32 cellular contexts compared by ENCODE assay signal in genomic region chr6:70675822-70676221, GRCh38.
"Had no signal": no experiment of that assay in that cellular context is flagged by ENCODE, and none has a peak within 500 bp of the region (broad histone marks: within the 10 kb centered on the region; RNA-seq: fewer than 3 reads in every experiment).

No MANE protein-coding gene starts in this region.

- H3K36me3 ChIP-seq: brain microvascular endothelial cell, heart left ventricle, lower lobe of right lung, spleen, transverse colon, WERI-Rb-1 had no signal

- H3K27me3 ChIP-seq: brain microvascular endothelial cell, foreskin keratinocyte, heart left ventricle, spleen, testis, transverse colon had no signal

- H3K27me3 Mint-ChIP-seq: activated CD4-positive, alpha-beta memory T cell treated with anti-CD3 and anti-CD28 coated beads for 36 hours; activated T-helper 17 cell treated with anti-CD3 and anti-CD28 coated beads, Interleukin-2, amount 50 U/mL, for 72 hours; naive thymus-derived CD8-positive, alpha-beta T cell had no signal

- H3K27ac Mint-ChIP-seq: activated CD4-positive, alpha-beta memory T cell treated with anti-CD3 and anti-CD28 coated beads for 36 hours; activated T-helper 17 cell treated with anti-CD3 and anti-CD28 coated beads, Interleukin-2, amount 50 U/mL, for 72 hours had no signal

- H3K36me3 Mint-ChIP-seq: activated CD4-positive, alpha-beta memory T cell treated with anti-CD3 and anti-CD28 coated beads for 36 hours; immature natural killer cell had no signal

- DNase-seq: activated CD4-positive, alpha-beta memory T cell treated with anti-CD3 and anti-CD28 coated beads for 36 hours; activated CD4-positive, alpha-beta T cell treated with anti-CD3 and anti-CD28 coated beads for 48 hours; activated CD8-positive, alpha-beta memory T cell treated with anti-CD3 and anti-CD28 coated beads, Interleukin-2, amount 50 U/mL, for 4 hours; activated gamma-delta T cell treated with Interleukin-2 at 50 U/mL for 16 hours; activated naive CD4-positive, alpha-beta T cell treated with anti-CD3 and anti-CD28 coated beads, Interleukin-2, amount 50 U/mL, for 16 hours; activated T-cell treated with anti-CD3 and anti-CD28 coated beads, Interleukin-2, amount 50 U/mL, for 1 hour; amniotic stem cell; brain microvascular endothelial cell; caudate nucleus; cortex of kidney; foreskin keratinocyte; heart left ventricle; hypothalamus; immature natural killer cell; kidney; left colon; lower lobe of right lung; mesenchymal stem cell; naive thymus-derived CD8-positive, alpha-beta T cell; right cardiac atrium; spleen; stimulated activated naive CD4-positive, alpha-beta T cell; T-helper 9 cell; testis; transverse colon; WERI-Rb-1 had no signal

- ATAC-seq: activated CD4-positive, CD25-positive, alpha-beta regulatory T cell treated with anti-CD3 and anti-CD28 coated beads, Interleukin-2, amount 50 U/mL, for 24 hours; activated T-helper 17 cell treated with anti-CD3 and anti-CD28 coated beads, Interleukin-2, amount 50 U/mL, for 72 hours; esophagus mucosa; foreskin keratinocyte; heart left ventricle; left colon; lower lobe of right lung; naive thymus-derived CD8-positive, alpha-beta T cell; right cardiac atrium had no signal

- H3K9me3 ChIP-seq: lower lobe of right lung, spleen, testis, transverse colon had no signal

- H3K27ac ChIP-seq: brain microvascular endothelial cell, foreskin keratinocyte, heart left ventricle, lower lobe of right lung, spleen, testis, transverse colon, WERI-Rb-1 had no signal

- FAIRE-seq: astrocyte, kidney, TTC549, urothelium cell line had no signal

- H3K4me3 ChIP-seq: heart left ventricle, lower lobe of right lung, spleen, testis, transverse colon had no signal

- H3K4me1 ChIP-seq: foreskin keratinocyte had no signal

- H3K4me3 Mint-ChIP-seq: activated CD4-positive, alpha-beta memory T cell treated with anti-CD3 and anti-CD28 coated beads for 36 hours; activated T-helper 17 cell treated with anti-CD3 and anti-CD28 coated beads, Interleukin-2, amount 50 U/mL, for 72 hours; immature natural killer cell had no signal

- H3K9me3 Mint-ChIP-seq: activated CD4-positive, alpha-beta memory T cell treated with anti-CD3 and anti-CD28 coated beads for 36 hours; activated T-helper 17 cell treated with anti-CD3 and anti-CD28 coated beads, Interleukin-2, amount 50 U/mL, for 72 hours; immature natural killer cell; naive thymus-derived CD8-positive, alpha-beta T cell had no signal
